In the genomic region with DNA sequence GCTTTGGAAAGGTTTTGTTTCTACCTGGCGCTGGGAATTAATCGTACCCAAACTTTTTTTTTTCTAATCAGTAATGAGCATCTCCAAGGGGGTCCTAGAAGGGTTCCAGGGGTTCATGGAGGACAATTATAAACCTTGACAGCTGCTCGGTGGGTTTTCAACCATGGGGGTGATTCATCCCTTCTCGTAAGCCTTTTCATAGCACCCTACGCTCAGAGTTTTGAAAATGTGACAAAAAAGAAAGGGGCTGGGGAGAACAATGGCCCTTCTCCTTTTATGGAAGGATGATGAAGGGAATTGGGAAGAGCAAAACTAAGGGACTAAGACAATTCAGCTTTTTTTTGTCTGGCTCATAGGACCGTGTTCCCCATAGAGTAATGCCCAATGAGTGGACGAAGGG, we compare ENCODE assay signal across 21 cellular contexts.
DNase-seq lines count a peak whose midpoint lies in the region; ATAC-seq, FAIRE-seq and TF ChIP-seq lines count a peak whose summit lies in the region.
"Had no signal": no experiment of that assay in that cellular context is flagged by ENCODE, and none has a peak within 500 bp of the region (broad histone marks: within the 10 kb centered on the region; RNA-seq: fewer than 3 reads in every experiment).

No MANE protein-coding gene starts in this region.

- no peak overlapping the region for H3K4me2 ChIP-seq in IMR-90 (ENCODE audit: low read depth, low read length)

- H3K9me3 ChIP-seq in IMR-90 (ENCODE audit: control insufficient read depth, insufficient read depth, low read length) (no peaks in the 10 kb centered on the region), iPS-20b (ENCODE audit: insufficient read depth, low read depth, low read length) (no peaks in the 10 kb centered on the region), pancreas (no peaks in the 10 kb centered on the region), stomach (no peaks in the 10 kb centered on the region)
- H3K9me3 ChIP-seq: HAP-1, SJSA1 had no signal

- no peak overlapping the region for H2AK9ac ChIP-seq in IMR-90 (replicated peaks; ENCODE audit: low read depth, low read length, poor library complexity)

- peak overlapping the region; percentile 68 for H2BK120ac ChIP-seq in IMR-90 (ENCODE audit: low read depth, low read length)

- H3K4ac ChIP-seq in IMR-90 (ENCODE audit: low read depth, low read length), result peak overlapping the region; percentile 49; the same call in 1 of the 2 replicates

- peaks cover 30% of the 10 kb centered on the region for H3K4me1 ChIP-seq in IMR-90 (ENCODE audit: control insufficient read depth, insufficient read depth, low read length)
- H3K4me1 ChIP-seq in iPS-20b (ENCODE audit: insufficient read depth, low read length), result peaks cover 11% of the 10 kb centered on the region
- peaks cover 13 to 31% (median 23%) of the 10 kb centered on the region in 3 donors for H3K4me1 ChIP-seq in pancreas
- peaks cover 21 to 52% (median 36%) of the 10 kb centered on the region in 4 donors for H3K4me1 ChIP-seq in stomach
- H3K4me1 ChIP-seq: HAP-1 had no signal

- dilution Hi-C loops in IMR-90 (cut with HindIII; ENCODE audit: low sequenced_read_pairs, unreplicated experiment), result no loop called here

- no peak overlapping the region for H2AK5ac ChIP-seq in IMR-90 (ENCODE audit: low read depth, low read length)

- CTCF ChIA-PET in IMR-90 (lab: Yijun Ruan, JAX), result no interaction called here

- intact Hi-C loops in IMR-90 (cut with micrococcal nuclease), result loop anchor here (5.0 kb wide), 2 partner anchors 191 to 349 kb away; no protein-coding TSS in a partner anchor
- intact Hi-C loops in pancreas (cut with DNase I), result no loop called here
- intact Hi-C loops in stomach (cut with DNase I; ENCODE audit: low total_unique reads), result no loop called here

- no peak overlapping the region for H3K4me3 ChIP-seq in IMR-90 (ENCODE audit: insufficient read depth, low read depth, low read length)
- no peak overlapping the region for H3K4me3 ChIP-seq in iPS-20b (ENCODE audit: low read length)
- peak overlapping the region in 3 of 4 donors; percentile 9 to 39 (median 37) for H3K4me3 ChIP-seq in pancreas
- H3K4me3 ChIP-seq in stomach, result no peak overlapping the region
- H3K4me3 ChIP-seq: GM23248, HAP-1, SJSA1 had no signal

- no peaks in the 10 kb centered on the region; a peak in 1 of 4 replicates for H3K79me1 ChIP-seq in IMR-90 (ENCODE audit: low read depth in 1 of 2, low read length in 2 of 2)

- no peaks in the 10 kb centered on the region; the same call in 1 of the 2 replicates for H4K20me1 ChIP-seq in IMR-90 (ENCODE audit: insufficient read depth, low read length)

- no peak overlapping the region for H3K56ac ChIP-seq in IMR-90 (ENCODE audit: extremely low read depth, insufficient read depth, low read length)

- in situ Hi-C loops in IMR-90 (cut with MboI; ENCODE audit: low sequenced_read_pairs), result no loop called here

- no peak overlapping the region for H3K27ac ChIP-seq in IMR-90 (ENCODE audit: insufficient read depth, low read length)
- no peak overlapping the region for H3K27ac ChIP-seq in iPS-20b (ENCODE audit: low read length)
- peak overlapping the region; percentile 71 to 97 (median 92) for H3K27ac ChIP-seq in pancreas
- peak overlapping the region in 3 of 5 donors; percentile 11 to 97 (median 86) for H3K27ac ChIP-seq in stomach
- H3K27ac ChIP-seq: C4-2B, GM23248, HL-60, RWPE1, SJSA1 had no signal

- 0 out of 3 replicates have a peak overlapping the region, but pooled peaks have one; percentile 61 for H2BK15ac ChIP-seq in IMR-90 (ENCODE audit: low read depth, low read length)

- TF ChIP-seq POLR2A in IMR-90 (IDR thresholded peaks at IDR 0.05; ENCODE audit: low read depth, low read length) (no peak), stomach (IDR thresholded peaks at IDR 0.05) (no peak)

- no peak for TF ChIP-seq EP300 in stomach (IDR thresholded peaks at IDR 0.05)

- no peak overlapping the region for H4K5ac ChIP-seq in IMR-90 (ENCODE audit: low read depth, low read length)

- no TSS peak for BruUV-seq in IMR-90 (replicated peaks; lab: Mats Ljungman, UMichigan)

- H3K9ac ChIP-seq in IMR-90 (ENCODE audit: low read depth, low read length) (no peak overlapping the region), iPS-20b (ENCODE audit: low read depth, low read length) (0 out of 2 replicates have a peak overlapping the region, but pooled peaks have one; percentile 31)
- H3K9ac ChIP-seq: GM23248 had no signal

- H3K36me3 ChIP-seq in IMR-90 (ENCODE audit: control insufficient read depth, insufficient read depth, low read length) (no peaks in the 10 kb centered on the region), iPS-20b (ENCODE audit: insufficient read depth, low read depth, low read length) (no peaks in the 10 kb centered on the region), pancreas (no peaks in the 10 kb centered on the region), stomach (no peaks in the 10 kb centered on the region)
- H3K36me3 ChIP-seq: HAP-1, SJSA1 had no signal

- WGBS in IMR-90 (ENCODE audit: extremely low coverage in 2 of 2, insufficient read length in 1 of 2), 2 experiments, result no CpG with 5 or more reads among the region's 7 CpGs
- WGBS in pancreas, 2 donors, result 38 to 48% methylated on average over 7 of the region's 7 CpGs
- 77 to 97% (median 89%) methylated on average over 7 of the region's 7 CpGs for WGBS in stomach, 5 donors

- no peak for TF ChIP-seq CTCF in IMR-90 (conservative IDR thresholded peaks at IDR 0.05; ENCODE audit: low read depth, low read length)
- no peak for TF ChIP-seq CTCF in pancreas (IDR thresholded peaks at IDR 0.05)
- no peak for TF ChIP-seq CTCF in stomach (IDR thresholded peaks at IDR 0.05)

- peak overlapping the region; percentile 26; the same call in 1 of the 2 replicates for H4K91ac ChIP-seq in IMR-90 (ENCODE audit: insufficient read depth, low read depth, low read length)

- no peak overlapping the region for H3K18ac ChIP-seq in IMR-90 (ENCODE audit: low read depth, low read length)

- H2AFZ ChIP-seq in IMR-90 (replicated peaks; ENCODE audit: low read length, poor library complexity), result no peak overlapping the region
- H2AFZ ChIP-seq: GM23248 had no signal

- H2BK5ac ChIP-seq in IMR-90 (ENCODE audit: low read depth, low read length, poor library complexity, severe bottlenecking), result no peak overlapping the region

- DNase-seq in IMR-90 (no peak), pancreas (peak in 1 of 6 donors; percentile 7), stomach (no peak), NCI-H146 (lab: John Stamatoyannopoulos, UW) (no peak), DMS79 (lab: John Stamatoyannopoulos, UW) (no peak), DMS153 treated with DMSO at 0.1 percent for 48 hours (lab: John Stamatoyannopoulos, UW; ENCODE audit: unreplicated experiment) (no peak)
- DNase-seq: DND-41, GM23248, NCI-H1048, NCI-H1436, NCI-H2029 treated with DMSO at 0.1 percent for 48 hours, NCI-H2171, NCI-H526, PC-3 had no signal

- H3K23ac ChIP-seq in IMR-90 (ENCODE audit: low read depth, low read length), result no peak overlapping the region

- H3K27me3 ChIP-seq in IMR-90 (ENCODE audit: control insufficient read depth, insufficient read depth, low read length), result no peaks in the 10 kb centered on the region
- H3K27me3 ChIP-seq in iPS-20b (ENCODE audit: insufficient read depth, low read length), result no peaks in the 10 kb centered on the region
- H3K27me3 ChIP-seq in pancreas, result no peaks in the 10 kb centered on the region
- H3K27me3 ChIP-seq in stomach, result no peaks in the 10 kb centered on the region
- H3K27me3 ChIP-seq: SJSA1 had no signal

- no peak for ATAC-seq in IMR-90 (ENCODE audit: low read depth)
- ATAC-seq in pancreas, result no peak
- ATAC-seq: PC-3 had no signal

- no peak for TF ChIP-seq RAD21 in IMR-90 (IDR thresholded peaks at IDR 0.05; ENCODE audit: low read length)

- no peak for FAIRE-seq in pancreas (lab: Jason Lieb, UNC)
- FAIRE-seq: G401.6 had no signal

- POLR2A ChIA-PET in IMR-90 (lab: Charles Lee; ENCODE audit: unreplicated experiment), result no interaction called here

- H4K8ac ChIP-seq in IMR-90 (ENCODE audit: low read depth in 2 of 2, low read length in 2 of 2), result 0 out of 4 replicates have a peak overlapping the region, but pooled peaks of 1 of the 2 experiments have one; percentile 1

- no peak overlapping the region for H3K14ac ChIP-seq in IMR-90 (replicated peaks; ENCODE audit: low read depth, low read length)

- peak overlapping the region; percentile 44; the same call in 1 of the 2 replicates for H2BK20ac ChIP-seq in IMR-90 (ENCODE audit: low read depth, low read length)

- H3K9me1 ChIP-seq in IMR-90 (ENCODE audit: insufficient read depth, low read length), result peaks cover 37% of the 10 kb centered on the region

TF ChIP-seq in IMR-90, 13 proteins besides CTCF, POLR2A, EP300 and RAD21:
- TF ChIP-seq, protein P1, sequence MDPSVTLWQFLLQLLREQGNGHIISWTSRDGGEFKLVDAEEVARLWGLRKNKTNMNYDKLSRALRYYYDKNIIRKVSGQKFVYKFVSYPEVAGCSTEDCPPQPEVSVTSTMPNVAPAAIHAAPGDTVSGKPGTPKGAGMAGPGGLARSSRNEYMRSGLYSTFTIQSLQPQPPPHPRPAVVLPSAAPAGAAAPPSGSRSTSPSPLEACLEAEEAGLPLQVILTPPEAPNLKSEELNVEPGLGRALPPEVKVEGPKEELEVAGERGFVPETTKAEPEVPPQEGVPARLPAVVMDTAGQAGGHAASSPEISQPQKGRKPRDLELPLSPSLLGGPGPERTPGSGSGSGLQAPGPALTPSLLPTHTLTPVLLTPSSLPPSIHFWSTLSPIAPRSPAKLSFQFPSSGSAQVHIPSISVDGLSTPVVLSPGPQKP (IDR thresholded peaks at IDR 0.05; ENCODE audit: borderline replicate concordance, low read depth, low read length), result no peak
- TF ChIP-seq RCOR1 (IDR thresholded peaks at IDR 0.05; ENCODE audit: insufficient replicate concordance, low read length) (no peak), RFX5 (IDR thresholded peaks at IDR 0.05; ENCODE audit: low read depth, low read length) (no peak), BHLHE40 (IDR thresholded peaks at IDR 0.05; ENCODE audit: low read depth, low read length) (no peak), SMC3 (IDR thresholded peaks at IDR 0.05; ENCODE audit: low read depth, low read length) (no peak), FOS (IDR thresholded peaks at IDR 0.05; ENCODE audit: low read depth, low read length) (no peak), CHD1 (IDR thresholded peaks at IDR 0.05; ENCODE audit: low read depth, low read length) (no peak)
- TF ChIP-seq, protein P2, sequence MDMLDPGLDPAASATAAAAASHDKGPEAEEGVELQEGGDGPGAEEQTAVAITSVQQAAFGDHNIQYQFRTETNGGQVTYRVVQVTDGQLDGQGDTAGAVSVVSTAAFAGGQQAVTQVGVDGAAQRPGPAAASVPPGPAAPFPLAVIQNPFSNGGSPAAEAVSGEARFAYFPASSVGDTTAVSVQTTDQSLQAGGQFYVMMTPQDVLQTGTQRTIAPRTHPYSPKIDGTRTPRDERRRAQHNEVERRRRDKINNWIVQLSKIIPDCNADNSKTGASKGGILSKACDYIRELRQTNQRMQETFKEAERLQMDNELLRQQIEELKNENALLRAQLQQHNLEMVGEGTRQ (IDR thresholded peaks at IDR 0.05; ENCODE audit: low read depth, low read length), result no peak
TF ChIP-seq in IMR-90: peak in this region for 0.

Comparison
In these comparisons a context has a peak if more than half of its experiments do, and no peak if none do; other contexts are left out.
1. H3K27ac ChIP-seq: peak in pancreas (4 of 4) and stomach (3 of 5); none in IMR-90 (single experiment) and iPS-20b (single experiment).
2. H3K4me3 ChIP-seq: peak in pancreas (3 of 4); none in IMR-90 (single experiment), iPS-20b (single experiment) and stomach (0 of 4).